ENCODE assay signal across 8 cellular contexts in the genomic region with DNA sequence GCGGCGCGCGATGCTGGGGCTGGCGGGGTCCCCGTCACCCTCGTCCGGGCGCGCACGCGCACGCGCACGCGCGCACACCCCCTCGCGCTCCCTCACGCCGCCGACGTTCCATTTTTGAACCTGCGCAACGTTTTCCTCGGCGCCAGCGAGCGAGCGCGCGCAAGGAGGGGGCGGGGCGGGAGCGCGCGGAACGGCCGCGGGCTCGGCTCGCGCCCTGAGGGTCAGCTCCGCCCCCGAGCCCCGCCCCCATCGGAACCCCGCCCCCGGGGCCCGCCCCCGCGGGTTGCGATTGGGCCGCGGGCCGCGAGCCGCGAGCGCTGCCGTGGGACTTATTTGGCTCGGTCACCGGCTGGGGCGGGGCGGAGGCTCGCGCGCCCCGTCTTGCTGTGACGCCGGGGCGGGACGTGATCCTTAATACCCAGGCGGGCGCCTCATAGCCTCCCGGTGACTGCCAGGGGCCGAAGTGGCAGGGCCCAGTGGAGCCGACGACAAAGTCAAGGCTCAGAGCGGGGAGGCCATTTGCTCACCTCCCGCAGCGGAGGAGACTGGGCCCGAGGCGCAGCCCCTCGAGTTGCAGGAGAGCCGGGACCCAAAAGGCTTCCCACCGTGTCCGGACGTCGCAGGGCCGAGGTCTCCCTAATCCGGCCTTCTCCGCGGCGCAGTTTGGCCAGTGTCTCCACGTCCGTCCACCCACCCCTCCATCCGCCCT. TPM values are rescaled to one million over a fixed set of nuclear protein-coding genes. Genes with fewer than 3 reads are reported as not detected.
DNase-seq lines count a peak whose midpoint lies in the region; ATAC-seq and TF ChIP-seq lines count a peak whose summit lies in the region.

A gene (minus strand): TSS at position 170 of the 709 bp plus-strand sequence. CDS start 236 bp downstream, outside the sequence.

- H3K4me3 ChIP-seq in astrocyte of the cerebellum (ENCODE audit: low read depth, low read length): peak within 1 kb of the TSS; percentile 50

- peak; percentile 99 for DNase-seq in GM13976 (ENCODE audit: low spot score)
- DNase-seq in NCI-H1105 treated with DMSO at 0.1 percent for 48 hours (lab: John Stamatoyannopoulos, UW): peak; percentile 89
- peak; percentile 81 for DNase-seq in T1000 (lab: John Stamatoyannopoulos, UW)
- no peak for DNase-seq in astrocyte of the cerebellum (ENCODE audit: low read depth)
- DNase-seq in hippocampal formation (lab: John Stamatoyannopoulos, UW): peak; percentile 88 to 93
- peak; percentile 97 for DNase-seq in sciatic nerve (ENCODE audit: low spot score)
- no peak for DNase-seq in OCI-M2 (lab: John Stamatoyannopoulos, UW; ENCODE audit: unreplicated experiment)

- in situ Hi-C loops in GM13976 (cut with MboI; ENCODE audit: low sequenced_read_pairs, unreplicated experiment): loop anchor here (25.0 kb wide), 1 partner anchor 360 kb away; a partner anchor contains a TSS
- in situ Hi-C loops in astrocyte of the cerebellum (cut with HindIII; ENCODE audit: low sequenced_read_pairs): no loop called here

- TF ChIP-seq CTCF in GM13976 (IDR thresholded peaks at IDR 0.05; ENCODE audit: borderline replicate concordance, control extremely low read depth, extremely low read depth, insufficient read depth, missing control alignments) (no peak), astrocyte of the cerebellum (IDR thresholded peaks at IDR 0.05; ENCODE audit: low read depth, low read length, missing control alignments) (no peak)

- ATAC-seq in HG02642 (IDR thresholded peaks at IDR 0.05; ENCODE audit: poor library complexity, unreplicated experiment) (peak; percentile 78), sciatic nerve (peak; percentile 85)

- intact Hi-C loops in sciatic nerve (cut with DNase I): no loop called here

RNA-seq across cellular contexts. Expression of the gene that starts here (rescaled TPM):
- 115 TPM for total RNA-seq in sciatic nerve

Comparison
In these comparisons a context has a peak if more than half of its experiments do, and no peak if none do; other contexts are left out.
1. DNase-seq: peak in GM13976 (single experiment), NCI-H1105 treated with DMSO at 0.1 percent for 48 hours (single experiment), T1000 (single experiment), hippocampal formation (2 of 2) and sciatic nerve (single experiment); none in astrocyte of the cerebellum (single experiment) and OCI-M2 (single experiment).